1 cellular context compared by ENCODE assay signal in the genomic region with DNA sequence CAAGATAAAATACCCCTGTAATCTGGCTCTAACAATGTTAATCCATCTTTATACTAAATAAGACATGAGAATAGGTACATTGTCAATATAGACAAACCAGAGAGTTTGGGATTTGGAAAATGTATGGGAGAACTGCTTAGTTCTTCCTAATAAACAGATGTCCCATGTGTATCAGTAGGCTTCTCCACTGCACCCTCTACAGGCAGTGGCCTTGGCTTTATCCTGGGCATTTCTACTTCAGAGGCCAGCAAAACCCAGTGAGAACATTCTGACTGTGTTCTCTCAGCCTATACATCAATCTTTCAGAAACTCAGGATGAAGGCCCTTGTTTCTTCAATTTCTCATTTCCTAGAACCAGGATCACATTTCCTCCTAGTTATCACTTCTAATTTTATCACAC.
TF ChIP-seq lines count a peak whose summit lies in the region.

No MANE protein-coding gene starts in this region.

TF ChIP-seq in SK-N-SH treated with all-trans-retinoic acid at 6 μM for 48 hours, 23 proteins besides CTCF, POLR2A, EP300 and RAD21:
- TF ChIP-seq, protein P1, sequence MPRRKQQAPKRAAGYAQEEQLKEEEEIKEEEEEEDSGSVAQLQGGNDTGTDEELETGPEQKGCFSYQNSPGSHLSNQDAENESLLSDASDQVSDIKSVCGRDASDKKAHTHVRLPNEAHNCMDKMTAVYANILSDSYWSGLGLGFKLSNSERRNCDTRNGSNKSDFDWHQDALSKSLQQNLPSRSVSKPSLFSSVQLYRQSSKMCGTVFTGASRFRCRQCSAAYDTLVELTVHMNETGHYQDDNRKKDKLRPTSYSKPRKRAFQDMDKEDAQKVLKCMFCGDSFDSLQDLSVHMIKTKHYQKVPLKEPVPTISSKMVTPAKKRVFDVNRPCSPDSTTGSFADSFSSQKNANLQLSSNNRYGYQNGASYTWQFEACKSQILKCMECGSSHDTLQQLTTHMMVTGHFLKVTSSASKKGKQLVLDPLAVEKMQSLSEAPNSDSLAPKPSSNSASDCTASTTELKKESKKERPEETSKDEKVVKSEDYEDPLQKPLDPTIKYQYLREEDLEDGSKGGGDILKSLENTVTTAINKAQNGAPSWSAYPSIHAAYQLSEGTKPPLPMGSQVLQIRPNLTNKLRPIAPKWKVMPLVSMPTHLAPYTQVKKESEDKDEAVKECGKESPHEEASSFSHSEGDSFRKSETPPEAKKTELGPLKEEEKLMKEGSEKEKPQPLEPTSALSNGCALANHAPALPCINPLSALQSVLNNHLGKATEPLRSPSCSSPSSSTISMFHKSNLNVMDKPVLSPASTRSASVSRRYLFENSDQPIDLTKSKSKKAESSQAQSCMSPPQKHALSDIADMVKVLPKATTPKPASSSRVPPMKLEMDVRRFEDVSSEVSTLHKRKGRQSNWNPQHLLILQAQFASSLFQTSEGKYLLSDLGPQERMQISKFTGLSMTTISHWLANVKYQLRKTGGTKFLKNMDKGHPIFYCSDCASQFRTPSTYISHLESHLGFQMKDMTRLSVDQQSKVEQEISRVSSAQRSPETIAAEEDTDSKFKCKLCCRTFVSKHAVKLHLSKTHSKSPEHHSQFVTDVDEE (CRISPR knock-in tag; IDR thresholded peaks at IDR 0.05) = no peak
- TF ChIP-seq ZNF70 (CRISPR knock-in tag; IDR thresholded peaks at IDR 0.05) (no peak), ZNF8 (CRISPR knock-in tag; IDR thresholded peaks at IDR 0.05) (no peak), PPARA (CRISPR knock-in tag; IDR thresholded peaks at IDR 0.05; ENCODE audit: borderline replicate concordance) (no peak), ZFP3 (CRISPR knock-in tag; IDR thresholded peaks at IDR 0.05) (no peak), ZC3H10 (CRISPR knock-in tag; IDR thresholded peaks at IDR 0.05) (no peak)
- TF ChIP-seq, protein P2, sequence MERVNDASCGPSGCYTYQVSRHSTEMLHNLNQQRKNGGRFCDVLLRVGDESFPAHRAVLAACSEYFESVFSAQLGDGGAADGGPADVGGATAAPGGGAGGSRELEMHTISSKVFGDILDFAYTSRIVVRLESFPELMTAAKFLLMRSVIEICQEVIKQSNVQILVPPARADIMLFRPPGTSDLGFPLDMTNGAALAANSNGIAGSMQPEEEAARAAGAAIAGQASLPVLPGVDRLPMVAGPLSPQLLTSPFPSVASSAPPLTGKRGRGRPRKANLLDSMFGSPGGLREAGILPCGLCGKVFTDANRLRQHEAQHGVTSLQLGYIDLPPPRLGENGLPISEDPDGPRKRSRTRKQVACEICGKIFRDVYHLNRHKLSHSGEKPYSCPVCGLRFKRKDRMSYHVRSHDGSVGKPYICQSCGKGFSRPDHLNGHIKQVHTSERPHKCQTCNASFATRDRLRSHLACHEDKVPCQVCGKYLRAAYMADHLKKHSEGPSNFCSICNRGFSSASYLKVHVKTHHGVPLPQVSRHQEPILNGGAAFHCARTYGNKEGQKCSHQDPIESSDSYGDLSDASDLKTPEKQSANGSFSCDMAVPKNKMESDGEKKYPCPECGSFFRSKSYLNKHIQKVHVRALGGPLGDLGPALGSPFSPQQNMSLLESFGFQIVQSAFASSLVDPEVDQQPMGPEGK (CRISPR knock-in tag; IDR thresholded peaks at IDR 0.05; ENCODE audit: borderline replicate concordance) = no peak
- TF ChIP-seq, protein P3, sequence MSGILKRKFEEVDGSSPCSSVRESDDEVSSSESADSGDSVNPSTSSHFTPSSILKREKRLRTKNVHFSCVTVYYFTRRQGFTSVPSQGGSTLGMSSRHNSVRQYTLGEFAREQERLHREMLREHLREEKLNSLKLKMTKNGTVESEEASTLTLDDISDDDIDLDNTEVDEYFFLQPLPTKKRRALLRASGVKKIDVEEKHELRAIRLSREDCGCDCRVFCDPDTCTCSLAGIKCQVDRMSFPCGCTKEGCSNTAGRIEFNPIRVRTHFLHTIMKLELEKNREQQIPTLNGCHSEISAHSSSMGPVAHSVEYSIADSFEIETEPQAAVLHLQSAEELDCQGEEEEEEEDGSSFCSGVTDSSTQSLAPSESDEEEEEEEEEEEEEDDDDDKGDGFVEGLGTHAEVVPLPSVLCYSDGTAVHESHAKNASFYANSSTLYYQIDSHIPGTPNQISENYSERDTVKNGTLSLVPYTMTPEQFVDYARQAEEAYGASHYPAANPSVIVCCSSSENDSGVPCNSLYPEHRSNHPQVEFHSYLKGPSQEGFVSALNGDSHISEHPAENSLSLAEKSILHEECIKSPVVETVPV (CRISPR knock-in tag; IDR thresholded peaks at IDR 0.05) = no peak
